1 cellular context compared by ENCODE assay signal in the genomic region with DNA sequence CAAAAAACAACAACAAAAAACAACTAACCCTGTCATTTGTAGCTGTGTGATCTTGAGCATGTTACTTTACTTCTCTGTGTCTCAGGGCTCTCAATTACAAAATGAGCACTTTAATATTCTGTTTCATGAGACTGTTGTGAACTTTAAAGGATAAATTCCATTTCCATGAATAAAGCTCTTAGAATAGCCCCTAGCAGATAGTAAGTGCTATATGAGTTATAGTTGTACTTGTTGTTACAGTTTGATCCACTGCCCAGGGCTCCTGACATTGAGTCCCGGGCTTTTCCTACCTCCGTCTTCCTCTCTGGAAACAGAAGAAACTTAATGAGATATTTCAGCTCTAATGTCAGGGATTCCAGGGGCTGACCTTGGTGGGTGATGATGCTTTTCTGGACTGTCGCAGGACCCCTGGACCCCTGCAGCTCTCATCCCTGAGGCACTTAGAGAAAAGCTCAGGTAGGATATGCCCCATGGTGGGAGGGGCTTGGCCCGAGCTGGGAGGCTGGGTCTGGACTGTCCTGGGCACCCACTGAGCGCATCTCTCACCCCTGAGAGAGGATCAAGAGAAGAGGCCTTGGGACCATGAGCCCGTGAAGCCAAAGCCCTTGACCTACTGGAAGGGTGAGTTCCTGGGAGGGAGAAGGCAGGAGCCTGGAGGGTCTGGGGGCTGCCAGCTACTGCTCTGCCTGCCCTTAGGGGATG.
TF ChIP-seq lines count a peak whose summit lies in the region.

No MANE protein-coding gene starts in this region.

TF ChIP-seq in HepG2, 621 proteins besides CTCF, POLR2A, EP300 and RAD21:
- TF ChIP-seq, protein P1, sequence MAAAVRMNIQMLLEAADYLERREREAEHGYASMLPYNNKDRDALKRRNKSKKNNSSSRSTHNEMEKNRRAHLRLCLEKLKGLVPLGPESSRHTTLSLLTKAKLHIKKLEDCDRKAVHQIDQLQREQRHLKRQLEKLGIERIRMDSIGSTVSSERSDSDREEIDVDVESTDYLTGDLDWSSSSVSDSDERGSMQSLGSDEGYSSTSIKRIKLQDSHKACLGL (CRISPR knock-in tag; IDR thresholded peaks at IDR 0.05): no peak
- TF ChIP-seq MEF2D (CRISPR knock-in tag; IDR thresholded peaks at IDR 0.05) (no peak), ZNF773 (CRISPR knock-in tag; IDR thresholded peaks at IDR 0.05; ENCODE audit: borderline replicate concordance) (no peak), AGO2 (optimal IDR thresholded peaks at IDR 0.05; ENCODE audit: low read depth, low read length) (peak; percentile 30), ZNF598 (CRISPR knock-in tag; IDR thresholded peaks at IDR 0.05; ENCODE audit: borderline replicate concordance) (no peak), ZNF354B (CRISPR knock-in tag; IDR thresholded peaks at IDR 0.05) (no peak), ZBTB20 (CRISPR knock-in tag; IDR thresholded peaks at IDR 0.05; ENCODE audit: borderline replicate concordance, low read depth) (no peak)
- TF ChIP-seq, protein P2, sequence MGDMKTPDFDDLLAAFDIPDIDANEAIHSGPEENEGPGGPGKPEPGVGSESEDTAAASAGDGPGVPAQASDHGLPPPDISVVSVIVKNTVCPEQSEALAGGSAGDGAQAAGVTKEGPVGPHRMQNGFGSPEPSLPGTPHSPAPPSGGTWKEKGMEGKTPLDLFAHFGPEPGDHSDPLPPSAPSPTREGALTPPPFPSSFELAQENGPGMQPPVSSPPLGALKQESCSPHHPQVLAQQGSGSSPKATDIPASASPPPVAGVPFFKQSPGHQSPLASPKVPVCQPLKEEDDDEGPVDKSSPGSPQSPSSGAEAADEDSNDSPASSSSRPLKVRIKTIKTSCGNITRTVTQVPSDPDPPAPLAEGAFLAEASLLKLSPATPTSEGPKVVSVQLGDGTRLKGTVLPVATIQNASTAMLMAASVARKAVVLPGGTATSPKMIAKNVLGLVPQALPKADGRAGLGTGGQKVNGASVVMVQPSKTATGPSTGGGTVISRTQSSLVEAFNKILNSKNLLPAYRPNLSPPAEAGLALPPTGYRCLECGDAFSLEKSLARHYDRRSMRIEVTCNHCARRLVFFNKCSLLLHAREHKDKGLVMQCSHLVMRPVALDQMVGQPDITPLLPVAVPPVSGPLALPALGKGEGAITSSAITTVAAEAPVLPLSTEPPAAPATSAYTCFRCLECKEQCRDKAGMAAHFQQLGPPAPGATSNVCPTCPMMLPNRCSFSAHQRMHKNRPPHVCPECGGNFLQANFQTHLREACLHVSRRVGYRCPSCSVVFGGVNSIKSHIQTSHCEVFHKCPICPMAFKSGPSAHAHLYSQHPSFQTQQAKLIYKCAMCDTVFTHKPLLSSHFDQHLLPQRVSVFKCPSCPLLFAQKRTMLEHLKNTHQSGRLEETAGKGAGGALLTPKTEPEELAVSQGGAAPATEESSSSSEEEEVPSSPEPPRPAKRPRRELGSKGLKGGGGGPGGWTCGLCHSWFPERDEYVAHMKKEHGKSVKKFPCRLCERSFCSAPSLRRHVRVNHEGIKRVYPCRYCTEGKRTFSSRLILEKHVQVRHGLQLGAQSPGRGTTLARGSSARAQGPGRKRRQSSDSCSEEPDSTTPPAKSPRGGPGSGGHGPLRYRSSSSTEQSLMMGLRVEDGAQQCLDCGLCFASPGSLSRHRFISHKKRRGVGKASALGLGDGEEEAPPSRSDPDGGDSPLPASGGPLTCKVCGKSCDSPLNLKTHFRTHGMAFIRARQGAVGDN (CRISPR knock-in tag; IDR thresholded peaks at IDR 0.05): 0 out of 2 replicates have a peak, but pooled peaks have one; percentile 11
